ENCODE assay signal across 17 cellular contexts in the genomic region with DNA sequence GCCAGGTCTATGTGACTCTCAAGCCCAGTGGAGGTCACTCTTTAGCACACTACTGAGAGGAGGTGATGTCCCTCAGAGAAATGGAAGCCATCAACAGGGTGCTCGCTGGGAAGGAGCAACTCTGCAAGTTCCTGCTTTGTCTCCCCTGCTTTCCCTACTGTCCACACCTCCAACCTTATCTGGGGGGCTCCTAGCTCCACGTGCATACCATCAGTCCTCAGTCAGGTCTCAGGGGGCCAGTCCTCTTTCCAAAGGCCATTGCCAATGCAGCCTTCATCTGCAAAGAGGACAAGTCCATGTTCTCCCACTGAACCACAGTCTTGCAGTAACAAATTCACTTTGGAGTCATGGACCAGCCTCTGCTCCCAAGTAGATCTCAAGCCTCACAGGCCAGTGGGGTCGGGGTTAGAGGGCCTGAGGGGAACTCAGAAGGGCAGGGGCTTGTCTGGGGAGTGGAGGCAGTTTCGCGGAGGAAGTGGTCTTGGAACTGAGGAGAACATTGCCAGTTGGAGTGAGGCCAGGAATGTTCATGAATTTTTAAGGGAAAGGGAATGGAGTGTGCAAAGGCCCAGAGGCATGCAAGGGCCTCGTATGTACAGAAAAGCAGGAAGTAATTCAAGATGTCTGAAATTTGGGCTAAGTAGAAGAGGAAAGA. TPM values are rescaled to one million over a fixed set of nuclear protein-coding genes. Genes with fewer than 3 reads are reported as not detected.
DNase-seq lines count a peak whose midpoint lies in the region; ATAC-seq and TF ChIP-seq lines count a peak whose summit lies in the region.
"Had no signal": no experiment of that assay in that cellular context is flagged by ENCODE, and none has a peak within 500 bp of the region (broad histone marks: within the 10 kb centered on the region; RNA-seq: fewer than 3 reads in every experiment).

No MANE protein-coding gene starts in this region.

- H3K9me3 ChIP-seq in CD4-positive, CD25-positive, alpha-beta regulatory T cell (ENCODE audit: control insufficient read depth in 2 of 2, low read length in 2 of 2): no peaks in the 10 kb centered on the region
- no peaks in the 10 kb centered on the region for H3K9me3 ChIP-seq in parathyroid adenoma (ENCODE audit: control insufficient read depth, low read length)

- no peaks in the 10 kb centered on the region for H3K36me3 Mint-ChIP-seq in CD4-positive, CD25-positive, alpha-beta regulatory T cell
- H3K36me3 Mint-ChIP-seq in WTC11 (no peaks in the 10 kb centered on the region), glutamatergic neuron (ENCODE audit: unreplicated experiment) (no peaks in the 10 kb centered on the region)

- H3K27me3 Mint-ChIP-seq in CD4-positive, CD25-positive, alpha-beta regulatory T cell: peaks cover 7% of the 10 kb centered on the region
- H3K27me3 Mint-ChIP-seq in WTC11 (ENCODE audit: low read depth) (peaks cover 2% of the 10 kb centered on the region; the same call in 1 of the 2 replicates), glutamatergic neuron (ENCODE audit: unreplicated experiment) (peaks cover 2% of the 10 kb centered on the region)

- CTCF ChIA-PET in WTC11 (lab: Charles Lee): interaction anchor here (1.0 kb wide), 1 partner anchor 212 kb away, joined by 4 read pairs; a partner anchor contains a TSS

- POLR2A ChIA-PET in WTC11 (lab: Charles Lee): no interaction called here

- no peaks in the 10 kb centered on the region for H3K27me3 ChIP-seq in CD4-positive, CD25-positive, alpha-beta regulatory T cell (ENCODE audit: control insufficient read depth, insufficient read depth, low read length)
- no peaks in the 10 kb centered on the region for H3K27me3 ChIP-seq in parathyroid adenoma (ENCODE audit: control insufficient read depth, insufficient read depth, low read length)

- H3K27ac ChIP-seq in CD4-positive, CD25-positive, alpha-beta regulatory T cell (ENCODE audit: insufficient read depth, low read length, poor library complexity, severe bottlenecking): no peak overlapping the region
- H3K27ac ChIP-seq in parathyroid adenoma: peak overlapping the region; percentile 94
- H3K27ac ChIP-seq: KMS-11 had no signal

- no peak for TF ChIP-seq CTCF in WTC11 (IDR thresholded peaks at IDR 0.05)
- TF ChIP-seq CTCF in glutamatergic neuron (IDR thresholded peaks at IDR 0.05; ENCODE audit: partially characterized antibody, unreplicated experiment): no peak
- TF ChIP-seq CTCF in parathyroid adenoma (IDR thresholded peaks at IDR 0.05): no peak

- no peak overlapping the region for H3K27ac Mint-ChIP-seq in CD4-positive, CD25-positive, alpha-beta regulatory T cell
- H3K27ac Mint-ChIP-seq in WTC11: peak overlapping the region; percentile 83
- peak overlapping the region; percentile 3 for H3K27ac Mint-ChIP-seq in glutamatergic neuron (ENCODE audit: unreplicated experiment)
- H3K27ac Mint-ChIP-seq: stimulated activated naive CD8-positive, alpha-beta T cell treated with anti-CD3 and anti-CD28 coated beads, Interleukin-15, Interleukin-2, amounts not matched to agents 100 ng/mL and 50 ng/mL, for 24 hours had no signal

- H3K4me3 ChIP-seq in CD4-positive, CD25-positive, alpha-beta regulatory T cell (ENCODE audit: low read depth, low read length): peak overlapping the region; percentile 7
- no peak overlapping the region for H3K4me3 ChIP-seq in parathyroid adenoma (ENCODE audit: low read depth, low read length)
- H3K4me3 ChIP-seq: skin epidermis had no signal

- no peak for ATAC-seq in CD4-positive, CD25-positive, alpha-beta regulatory T cell (ENCODE audit: low read depth in 2 of 2)
- no peak for ATAC-seq in WTC11
- ATAC-seq: left colon had no signal

- H3K4me1 Mint-ChIP-seq in CD4-positive, CD25-positive, alpha-beta regulatory T cell: peaks cover 0 to 24% (median 15%) of the 10 kb centered on the region in 4 donors
- H3K4me1 Mint-ChIP-seq in WTC11 (peaks cover 45% of the 10 kb centered on the region), glutamatergic neuron (ENCODE audit: low read depth, unreplicated experiment) (peaks cover 12% of the 10 kb centered on the region)

- no peaks in the 10 kb centered on the region for H3K79me2 ChIP-seq in parathyroid adenoma

- H3K9me3 Mint-ChIP-seq in CD4-positive, CD25-positive, alpha-beta regulatory T cell: no peaks in the 10 kb centered on the region
- H3K9me3 Mint-ChIP-seq in WTC11: no peaks in the 10 kb centered on the region
- H3K9me3 Mint-ChIP-seq in glutamatergic neuron (ENCODE audit: unreplicated experiment): no peaks in the 10 kb centered on the region
- H3K9me3 Mint-ChIP-seq: stimulated activated naive CD8-positive, alpha-beta T cell treated with anti-CD3 and anti-CD28 coated beads, Interleukin-15, Interleukin-2, amounts not matched to agents 100 ng/mL and 50 ng/mL, for 24 hours had no signal

- DNase-seq in CD4-positive, CD25-positive, alpha-beta regulatory T cell: no peak
- no peak for DNase-seq in WTC11 (ENCODE audit: low spot score)
- DNase-seq in glutamatergic neuron: no peak
- DNase-seq in NCI-H510A (lab: John Stamatoyannopoulos, UW): no peak
- no peak for DNase-seq in RPMI8226
- DNase-seq in posterior vena cava (ENCODE audit: low spot score): no peak
- DNase-seq in NOMO-1 (lab: John Stamatoyannopoulos, UW; ENCODE audit: unreplicated experiment in 2 of 2): no peak
- DNase-seq: activated naive CD4-positive, alpha-beta T cell; caudate nucleus; DMS79; left colon; NCI-H1417 treated with DMSO at 0.1 percent for 48 hours; NCI-H345 had no signal

- no peaks in the 10 kb centered on the region for H3K36me3 ChIP-seq in CD4-positive, CD25-positive, alpha-beta regulatory T cell (ENCODE audit: control insufficient read depth, insufficient read depth, low read length)
- no peaks in the 10 kb centered on the region for H3K36me3 ChIP-seq in parathyroid adenoma (ENCODE audit: control insufficient read depth, insufficient read depth, low read length)

- intact Hi-C loops in posterior vena cava (cut with DNase I): loop anchor here (5.0 to 10.0 kb wide), 2 partner anchors 95 to 98 kb away; no protein-coding TSS in a partner anchor

- no peak overlapping the region for H3K4me3 Mint-ChIP-seq in CD4-positive, CD25-positive, alpha-beta regulatory T cell
- H3K4me3 Mint-ChIP-seq in WTC11 (no peak overlapping the region), glutamatergic neuron (ENCODE audit: unreplicated experiment) (peak overlapping the region; percentile 0)
- H3K4me3 Mint-ChIP-seq: stimulated activated naive CD8-positive, alpha-beta T cell treated with anti-CD3 and anti-CD28 coated beads, Interleukin-15, Interleukin-2, amounts not matched to agents 100 ng/mL and 50 ng/mL, for 24 hours had no signal

- peaks cover 12% of the 10 kb centered on the region for H3K4me1 ChIP-seq in CD4-positive, CD25-positive, alpha-beta regulatory T cell (ENCODE audit: control insufficient read depth, insufficient read depth, low read length, poor library complexity, severe bottlenecking)
- H3K4me1 ChIP-seq in parathyroid adenoma: peaks cover 52% of the 10 kb centered on the region

- H3K4me2 ChIP-seq in parathyroid adenoma (ENCODE audit: low read length): no peak overlapping the region
- H3K4me2 ChIP-seq: KMS-11 had no signal

- H2AFZ ChIP-seq in parathyroid adenoma: no peak overlapping the region

- H3K9ac ChIP-seq in parathyroid adenoma: no peak overlapping the region
- H3K9ac ChIP-seq: KMS-11 had no signal

TF ChIP-seq in WTC11, 78 proteins besides CTCF, POLR2A, EP300 and RAD21 (continues in another document):
- TF ChIP-seq PRRX2 (CRISPR knock-in tag; IDR thresholded peaks at IDR 0.05) (no peak), GABPB1 (CRISPR knock-in tag; IDR thresholded peaks at IDR 0.05) (no peak), TEAD1 (CRISPR knock-in tag; IDR thresholded peaks at IDR 0.05) (no peak), CREB1 (CRISPR knock-in tag; IDR thresholded peaks at IDR 0.05) (no peak), ZNF232 (CRISPR knock-in tag; IDR thresholded peaks at IDR 0.05) (no peak)
- TF ChIP-seq, protein P1, sequence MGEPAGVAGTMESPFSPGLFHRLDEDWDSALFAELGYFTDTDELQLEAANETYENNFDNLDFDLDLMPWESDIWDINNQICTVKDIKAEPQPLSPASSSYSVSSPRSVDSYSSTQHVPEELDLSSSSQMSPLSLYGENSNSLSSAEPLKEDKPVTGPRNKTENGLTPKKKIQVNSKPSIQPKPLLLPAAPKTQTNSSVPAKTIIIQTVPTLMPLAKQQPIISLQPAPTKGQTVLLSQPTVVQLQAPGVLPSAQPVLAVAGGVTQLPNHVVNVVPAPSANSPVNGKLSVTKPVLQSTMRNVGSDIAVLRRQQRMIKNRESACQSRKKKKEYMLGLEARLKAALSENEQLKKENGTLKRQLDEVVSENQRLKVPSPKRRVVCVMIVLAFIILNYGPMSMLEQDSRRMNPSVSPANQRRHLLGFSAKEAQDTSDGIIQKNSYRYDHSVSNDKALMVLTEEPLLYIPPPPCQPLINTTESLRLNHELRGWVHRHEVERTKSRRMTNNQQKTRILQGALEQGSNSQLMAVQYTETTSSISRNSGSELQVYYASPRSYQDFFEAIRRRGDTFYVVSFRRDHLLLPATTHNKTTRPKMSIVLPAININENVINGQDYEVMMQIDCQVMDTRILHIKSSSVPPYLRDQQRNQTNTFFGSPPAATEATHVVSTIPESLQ (CRISPR knock-in tag; IDR thresholded peaks at IDR 0.05): no peak

RNA-seq across cellular contexts. Expression of a gene that starts 9.0 kb away (rescaled TPM):
- total RNA-seq in CD4-positive, CD25-positive, alpha-beta regulatory T cell: 1.1 TPM
- under 1 TPM in 2 of 4 donors, not detected in 2; 0.05 to 0.09 TPM for polyA plus RNA-seq in CD4-positive, CD25-positive, alpha-beta regulatory T cell
- 0.76 to 1.3 TPM (median 1.0 TPM) in 3 replicates for total RNA-seq in WTC11 (2021)
- 18.2 TPM for total RNA-seq in glutamatergic neuron (ENCODE audit: unreplicated experiment)
- 10 to 100 TPM in 1 of 2 donors, 1 to 10 TPM in 1; 8.9 to 10.7 TPM for total RNA-seq in posterior vena cava

RNA-seq across cellular contexts. Expression of a gene that starts 58.8 kb away (rescaled TPM):
- 2.6 TPM for total RNA-seq in CD4-positive, CD25-positive, alpha-beta regulatory T cell
- 10 to 100 TPM; 26.6 to 36.5 (median 31.3) TPM for polyA plus RNA-seq in CD4-positive, CD25-positive, alpha-beta regulatory T cell
- 8.0 to 9.3 TPM (median 8.8 TPM) in 3 replicates for total RNA-seq in WTC11 (2021)
- 19.5 TPM for total RNA-seq in glutamatergic neuron (ENCODE audit: unreplicated experiment)
- 1 to 10 TPM; 7.1 to 8.8 TPM for total RNA-seq in posterior vena cava

Comparison
In these comparisons a context has a peak if more than half of its experiments do, and no peak if none do; other contexts are left out.
1. H3K27ac Mint-ChIP-seq: peak in WTC11 (single experiment) and glutamatergic neuron (single experiment); none in CD4-positive, CD25-positive, alpha-beta regulatory T cell (0 of 3).